ENCODE assay signal across 8 cellular contexts in the genomic region with DNA sequence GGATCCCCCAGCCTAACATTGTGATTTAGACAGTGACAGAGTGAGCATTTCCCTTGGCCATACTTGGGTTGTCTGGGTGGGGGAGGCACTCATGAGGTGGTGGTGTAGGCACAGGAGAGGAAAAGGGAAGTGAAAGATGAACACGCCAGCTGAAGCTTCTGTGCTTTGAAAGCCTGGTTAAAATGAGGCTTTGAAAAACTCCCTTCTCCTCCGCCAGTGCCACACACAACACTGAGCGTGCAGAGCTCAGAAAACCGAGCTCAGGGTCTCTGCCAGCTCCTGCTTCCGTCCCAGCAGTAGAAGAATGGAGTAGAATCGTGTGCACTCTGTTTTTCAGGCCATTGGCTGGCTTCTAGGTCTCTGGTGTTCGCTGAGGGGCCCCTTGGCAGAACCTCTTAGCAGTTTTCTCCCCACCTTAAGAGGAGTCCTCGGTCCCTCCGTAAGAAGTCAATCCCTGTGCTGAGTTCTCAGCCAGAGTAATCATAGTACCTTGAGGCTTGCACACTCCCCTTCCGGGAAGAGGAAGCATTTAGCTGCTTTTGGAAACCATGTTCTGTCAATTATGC. TPM values are rescaled to one million over a fixed set of nuclear protein-coding genes. Genes with fewer than 3 reads are reported as not detected.
DNase-seq lines count a peak whose midpoint lies in the region; ATAC-seq, FAIRE-seq and TF ChIP-seq lines count a peak whose summit lies in the region.

No MANE protein-coding gene starts in this region.

- H3K4me2 ChIP-seq in OCI-LY1 (ENCODE audit: low read length) (peak overlapping the region; percentile 74), astrocyte (ENCODE audit: low read length) (peak overlapping the region; percentile 11), mesenchymal stem cell (ENCODE audit: low read length, poor library complexity, severe bottlenecking) (no peak overlapping the region)

- no peaks in the 10 kb centered on the region for H3K27me3 Mint-ChIP-seq in astrocyte (ENCODE audit: low read depth, unreplicated experiment)

- H3K36me3 ChIP-seq in OCI-LY1 (ENCODE audit: insufficient read depth, low read length) (no peaks in the 10 kb centered on the region), astrocyte (ENCODE audit: insufficient read depth, low read length) (no peaks in the 10 kb centered on the region), neutrophil (peaks cover 9% of the 10 kb centered on the region), mesenchymal stem cell (ENCODE audit: control insufficient read depth in 1 of 2, insufficient read depth in 2 of 2, low read depth in 1 of 2, low read length in 2 of 2) (peaks cover 13 to 22% of the 10 kb centered on the region in 2 experiments)

- peaks cover 38% of the 10 kb centered on the region for H3K4me1 ChIP-seq in OCI-LY1 (ENCODE audit: insufficient read depth, low read length, severe bottlenecking)
- no peaks in the 10 kb centered on the region for H3K4me1 ChIP-seq in astrocyte (ENCODE audit: insufficient read depth, low read length)
- peaks cover 13 to 15% of the 10 kb centered on the region in 2 experiments for H3K4me1 ChIP-seq in neutrophil (ENCODE audit: control insufficient read depth in 1 of 2, insufficient read depth in 1 of 2, low read depth in 1 of 2, low read length in 1 of 2)
- H3K4me1 ChIP-seq in mesenchymal stem cell (ENCODE audit: control insufficient read depth, insufficient read depth, low read depth, low read length): peaks cover 2% of the 10 kb centered on the region

- H3K4me3 ChIP-seq in OCI-LY1 (ENCODE audit: low read depth, low read length, poor library complexity, severe bottlenecking): peak overlapping the region; percentile 50
- no peak overlapping the region for H3K4me3 ChIP-seq in astrocyte (ENCODE audit: insufficient read depth, low read depth, low read length)
- H3K4me3 ChIP-seq in neutrophil (ENCODE audit: low read depth in 1 of 2, low read length in 1 of 2): peak overlapping the region; percentile 31 to 44
- H3K4me3 ChIP-seq in mesenchymal stem cell (ENCODE audit: insufficient read depth in 1 of 2, low read depth in 1 of 2, low read length in 2 of 2): no peak overlapping the region

- no peak overlapping the region for H4K8ac ChIP-seq in mesenchymal stem cell (ENCODE audit: low read length)

- no peak overlapping the region for H3K14ac ChIP-seq in mesenchymal stem cell (ENCODE audit: low read length in 2 of 2)

- WGBS in mesenchymal stem cell: 95% methylated on average over 9 of the region's 10 CpGs

- H2BK120ac ChIP-seq in mesenchymal stem cell (ENCODE audit: low read depth, low read length): no peak overlapping the region

- TF ChIP-seq CTCF in OCI-LY1 (IDR thresholded peaks at IDR 0.05; ENCODE audit: low read length) (no peak), astrocyte (IDR thresholded peaks at IDR 0.05; ENCODE audit: insufficient read depth, low read depth, low read length) (no peak), neutrophil (IDR thresholded peaks at IDR 0.05) (no peak)

- H3K23ac ChIP-seq in mesenchymal stem cell (ENCODE audit: low read length in 2 of 2): no peak overlapping the region

- H3K9me2 ChIP-seq in OCI-LY1 (ENCODE audit: low read depth, low read length): no peaks in the 10 kb centered on the region

- DNase-seq in astrocyte (ENCODE audit: low read depth): no peak
- DNase-seq in mesenchymal stem cell: no peak
- DNase-seq in hepatic stellate cell (ENCODE audit: low spot score): no peak
- no peak for DNase-seq in COLO668 (lab: John Stamatoyannopoulos, UW; ENCODE audit: unreplicated experiment)

- H3K79me1 ChIP-seq in mesenchymal stem cell (replicated peaks; ENCODE audit: low read length, poor library complexity, severe bottlenecking): peaks cover 46% of the 10 kb centered on the region

- FAIRE-seq in astrocyte (lab: Jason Lieb, UNC): no peak

- peaks cover 8% of the 10 kb centered on the region for H3K4me1 Mint-ChIP-seq in astrocyte (ENCODE audit: low read depth, unreplicated experiment)

- H3K18ac ChIP-seq in mesenchymal stem cell (ENCODE audit: low read depth in 1 of 2, low read length in 2 of 2): no peak overlapping the region

- no peaks in the 10 kb centered on the region for H3F3A ChIP-seq in OCI-LY1 (ENCODE audit: insufficient read depth, low read length)

- no peak overlapping the region for H3K4ac ChIP-seq in mesenchymal stem cell (ENCODE audit: low read depth in 1 of 2, low read length in 2 of 2)

- no peaks in the 10 kb centered on the region for H3K9me3 ChIP-seq in OCI-LY1 (ENCODE audit: low read length)
- no peaks in the 10 kb centered on the region for H3K9me3 ChIP-seq in astrocyte (ENCODE audit: insufficient read depth, low read depth, low read length)
- no peaks in the 10 kb centered on the region for H3K9me3 ChIP-seq in neutrophil
- H3K9me3 ChIP-seq in mesenchymal stem cell (ENCODE audit: control insufficient read depth, low read length): no peaks in the 10 kb centered on the region

- H3K9me3 Mint-ChIP-seq in astrocyte (ENCODE audit: unreplicated experiment): no peaks in the 10 kb centered on the region

- H4K91ac ChIP-seq in mesenchymal stem cell (ENCODE audit: low read length): no peak overlapping the region

- H2BK15ac ChIP-seq in mesenchymal stem cell (ENCODE audit: low read depth, poor library complexity, severe bottlenecking): no peak overlapping the region

- no peak overlapping the region for H2BK5ac ChIP-seq in mesenchymal stem cell (ENCODE audit: low read depth, low read length, poor library complexity, severe bottlenecking)

- H3K9ac ChIP-seq in OCI-LY1 (ENCODE audit: low read length) (peak overlapping the region; percentile 63), astrocyte (ENCODE audit: low read length) (no peak overlapping the region), mesenchymal stem cell (ENCODE audit: low read length) (no peak overlapping the region)

- H4K20me1 ChIP-seq in OCI-LY1 (ENCODE audit: insufficient read depth, low read length): no peaks in the 10 kb centered on the region
- H4K20me1 ChIP-seq in astrocyte (ENCODE audit: insufficient read depth, low read length): peaks cover 67% of the 10 kb centered on the region

- H3K27ac Mint-ChIP-seq in astrocyte (ENCODE audit: unreplicated experiment): no peak overlapping the region

- H3K79me2 ChIP-seq in OCI-LY1 (ENCODE audit: insufficient read depth, low read length): peaks cover 9% of the 10 kb centered on the region; the same call in 1 of the 2 replicates
- H3K79me2 ChIP-seq in astrocyte (ENCODE audit: insufficient read depth, low read length): peaks cover 77% of the 10 kb centered on the region

- H3K27me3 ChIP-seq in OCI-LY1 (ENCODE audit: insufficient read depth, low read length): no peaks in the 10 kb centered on the region
- no peaks in the 10 kb centered on the region for H3K27me3 ChIP-seq in astrocyte (ENCODE audit: insufficient read depth, low read length)
- H3K27me3 ChIP-seq in neutrophil: no peaks in the 10 kb centered on the region
- H3K27me3 ChIP-seq in mesenchymal stem cell (ENCODE audit: control insufficient read depth in 1 of 2, insufficient read depth in 1 of 2, low read length in 2 of 2): no peaks in the 10 kb centered on the region

- peaks cover 6% of the 10 kb centered on the region for H3K36me3 Mint-ChIP-seq in astrocyte (ENCODE audit: low read depth, unreplicated experiment)

- H3K27ac ChIP-seq in OCI-LY1 (ENCODE audit: low read depth, low read length, poor library complexity, severe bottlenecking): peak overlapping the region; percentile 97
- H3K27ac ChIP-seq in astrocyte (ENCODE audit: low read depth, low read length): no peak overlapping the region
- H3K27ac ChIP-seq in neutrophil: peak overlapping the region; percentile 78
- no peak overlapping the region for H3K27ac ChIP-seq in mesenchymal stem cell (ENCODE audit: low read length, poor library complexity, severe bottlenecking)

- no peak overlapping the region for H2BK12ac ChIP-seq in mesenchymal stem cell (ENCODE audit: low read length in 2 of 2)

- ATAC-seq in GM18519 (IDR thresholded peaks at IDR 0.05; ENCODE audit: low FRiP score, unreplicated experiment) (peak; percentile 73), HG02623 (IDR thresholded peaks at IDR 0.05; ENCODE audit: unreplicated experiment) (peak; percentile 83)

- H2AFZ ChIP-seq in OCI-LY1 (ENCODE audit: low read length) (no peak overlapping the region), astrocyte (ENCODE audit: low read depth, low read length) (no peak overlapping the region), mesenchymal stem cell (ENCODE audit: low read depth, low read length) (no peak overlapping the region)

- H2AK5ac ChIP-seq in mesenchymal stem cell (ENCODE audit: low read length, severe bottlenecking): no peak overlapping the region

- no peak overlapping the region for H3K4me3 Mint-ChIP-seq in astrocyte (ENCODE audit: unreplicated experiment)

RNA-seq across cellular contexts. Expression of gene PLEKHM2, which starts 12.9 kb away (rescaled TPM):
- total RNA-seq in astrocyte: 46.4 and 48.3 TPM in 2 replicates
- 54.6 TPM for polyA plus RNA-seq in mesenchymal stem cell (2013, experiment 1 of 2)
- polyA plus RNA-seq in mesenchymal stem cell (2013, experiment 2 of 2): 54.8 TPM

RNA-seq across cellular contexts. Expression of gene SLC25A34, which starts 39.0 kb away (rescaled TPM):
- total RNA-seq in astrocyte: 0.73 and 1.0 TPM in 2 replicates
- polyA plus RNA-seq in mesenchymal stem cell (2013, experiment 1 of 2): 0.32 TPM
- polyA plus RNA-seq in mesenchymal stem cell (2013, experiment 2 of 2): 0.27 TPM

RNA-seq across cellular contexts. Expression of gene TMEM82, which starts 45.3 kb away (rescaled TPM):
- total RNA-seq in astrocyte: not detected in 2 replicates
- polyA plus RNA-seq in mesenchymal stem cell (2013, experiment 1 of 2): not detected
- not detected for polyA plus RNA-seq in mesenchymal stem cell (2013, experiment 2 of 2)

Comparison
In these comparisons a context has a peak if more than half of its experiments do, and no peak if none do; other contexts are left out.
1. H3K27ac ChIP-seq: peak in OCI-LY1 (single experiment) and neutrophil (single experiment); none in astrocyte (single experiment) and mesenchymal stem cell (single experiment).
2. H3K4me3 ChIP-seq: peak in OCI-LY1 (single experiment) and neutrophil (2 of 2); none in astrocyte (single experiment) and mesenchymal stem cell (0 of 2).